10 cellular contexts compared by ENCODE assay signal in the genomic region with DNA sequence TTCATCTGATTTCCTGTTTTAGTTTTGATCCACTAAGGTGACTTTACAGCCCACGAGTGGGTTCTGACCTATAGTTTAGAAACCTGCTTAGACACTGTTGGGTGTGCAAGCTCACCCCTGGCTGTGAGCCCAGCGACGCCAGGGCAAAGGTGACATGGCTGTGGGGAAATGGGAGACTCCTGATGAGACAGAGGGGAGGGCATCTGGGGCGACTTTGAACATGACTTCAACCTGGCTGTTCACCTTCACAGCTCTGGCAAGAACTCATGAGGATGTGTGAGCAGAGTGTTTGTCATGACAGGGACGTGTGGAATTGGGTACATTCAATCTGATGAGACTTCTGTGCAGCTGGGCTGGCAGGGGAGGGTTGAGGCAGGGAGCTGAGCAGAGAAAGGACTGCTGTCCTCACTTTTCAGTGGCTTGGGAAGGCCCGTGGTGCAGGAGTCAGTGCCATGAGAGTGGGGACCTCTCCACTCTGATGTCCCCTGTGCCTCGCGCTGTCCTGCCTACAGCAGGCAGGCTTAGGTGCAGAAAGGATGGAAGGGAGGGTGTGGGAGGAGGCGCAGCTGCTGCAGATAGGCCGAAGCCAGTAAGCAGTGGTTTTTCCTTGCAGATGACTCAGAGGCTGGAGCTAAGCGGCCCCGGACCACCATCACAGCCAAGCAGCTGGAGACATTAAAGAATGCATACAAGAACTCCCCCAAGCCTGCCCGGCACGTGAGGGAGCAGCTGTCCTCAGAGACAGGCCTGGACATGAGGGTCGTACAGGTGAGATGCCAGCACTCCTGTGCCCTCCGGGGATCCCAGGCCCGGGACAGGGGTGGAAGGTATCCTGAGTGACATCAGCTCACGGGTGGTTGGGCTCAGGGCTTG. TPM values are rescaled to one million over a fixed set of nuclear protein-coding genes. Genes with fewer than 3 reads are reported as not detected.
DNase-seq lines count a peak whose midpoint lies in the region; ATAC-seq and TF ChIP-seq lines count a peak whose summit lies in the region.
"Had no signal": no experiment of that assay in that cellular context is flagged by ENCODE, and none has a peak within 500 bp of the region (broad histone marks: within the 10 kb centered on the region; RNA-seq: fewer than 3 reads in every experiment).

No MANE protein-coding gene starts in this region.

- H3K9me3 Mint-ChIP-seq in WTC11: peaks cover 7% of the 10 kb centered on the region; the same call in 1 of the 2 replicates
- H3K9me3 Mint-ChIP-seq: activated CD8-positive, alpha-beta T cell treated with anti-CD3 and anti-CD28 coated beads for 36 hours had no signal

- no peak for DNase-seq in WTC11 (ENCODE audit: low spot score)
- peak; percentile 30 for DNase-seq in hepatocyte (ENCODE audit: low spot score)
- peak; percentile 65 for DNase-seq in skeletal muscle cell (ENCODE audit: low read depth)
- no peak for DNase-seq in OCI-M2 (lab: John Stamatoyannopoulos, UW; ENCODE audit: unreplicated experiment)
- DNase-seq in DMS114 treated with DMSO at 0.1 percent for 48 hours (lab: John Stamatoyannopoulos, UW; ENCODE audit: unreplicated experiment): no peak
- no peak for DNase-seq in NCI-H2171 (lab: John Stamatoyannopoulos, UW)
- DNase-seq: activated CD8-positive, alpha-beta T cell treated with anti-CD3 and anti-CD28 coated beads for 36 hours; NCI-H1436 treated with DMSO at 0.1 percent for 48 hours; SHP77 treated with DMSO at 0.1 percent for 48 hours had no signal

- no peaks in the 10 kb centered on the region for H4K20me1 ChIP-seq in hepatocyte (ENCODE audit: insufficient read depth, poor library complexity, severe bottlenecking)

- POLR2A ChIA-PET in WTC11 (lab: Charles Lee): interaction anchor here (0.5 to 1.3 kb wide), 4 partner anchors 9 to 1968 kb away, joined by 3 to 4 read pairs (median 3); no protein-coding TSS in a partner anchor

- CTCF ChIA-PET in WTC11 (lab: Charles Lee): interaction anchor here (0.6 to 4.6 kb wide), 24 partner anchors 9 to 611 kb away, joined by 3 to 31 read pairs (median 3); no protein-coding TSS in a partner anchor

- H3K27ac ChIP-seq in HUES6 (ENCODE audit: low read depth, low read length) (no peak overlapping the region), hepatocyte (peak overlapping the region; percentile 79)

- H3K9ac ChIP-seq in HUES6 (ENCODE audit: low read length): peak overlapping the region; percentile 8

- H3K9me3 ChIP-seq in HUES6 (ENCODE audit: control insufficient read depth, insufficient read depth, low read depth, low read length) (peaks cover 4% of the 10 kb centered on the region), hepatocyte (ENCODE audit: low read depth) (no peaks in the 10 kb centered on the region)

- no peaks in the 10 kb centered on the region for H3K27me3 ChIP-seq in HUES6 (ENCODE audit: control insufficient read depth, insufficient read depth, low read length)
- H3K27me3 ChIP-seq in hepatocyte: no peaks in the 10 kb centered on the region

- TF ChIP-seq CTCF in WTC11 (IDR thresholded peaks at IDR 0.05) (no peak), hepatocyte (IDR thresholded peaks at IDR 0.05; ENCODE audit: poor library complexity) (no peak)

- H3K27ac Mint-ChIP-seq in WTC11: peak overlapping the region; percentile 81
- H3K27ac Mint-ChIP-seq: activated CD8-positive, alpha-beta T cell treated with anti-CD3 and anti-CD28 coated beads for 36 hours had no signal

- WGBS in hepatocyte (ENCODE audit: low lambda C conversion rate, missing lambda C conversion rate): 77% methylated on average over 18 of the region's 18 CpGs

- H3K4me3 ChIP-seq in HUES6 (ENCODE audit: low read depth, low read length) (no peak overlapping the region), hepatocyte (no peak overlapping the region), skeletal muscle cell (ENCODE audit: low read depth, low read length) (no peak overlapping the region)

- H3K4me2 ChIP-seq in hepatocyte: peak overlapping the region; percentile 42

- no peak overlapping the region for H3K4me3 Mint-ChIP-seq in WTC11
- H3K4me3 Mint-ChIP-seq: activated CD8-positive, alpha-beta T cell treated with anti-CD3 and anti-CD28 coated beads for 36 hours had no signal

- ATAC-seq in WTC11: no peak
- ATAC-seq: activated CD8-positive, alpha-beta T cell treated with anti-CD3 and anti-CD28 coated beads for 36 hours had no signal

- no peaks in the 10 kb centered on the region for H3K9me2 ChIP-seq in hepatocyte (replicated peaks; ENCODE audit: insufficient read depth)

- H3K4me1 Mint-ChIP-seq in WTC11: peaks cover 49% of the 10 kb centered on the region

- peaks cover 45% of the 10 kb centered on the region for H3K4me1 ChIP-seq in HUES6 (ENCODE audit: control insufficient read depth, insufficient read depth, low read length)
- H3K4me1 ChIP-seq in hepatocyte (ENCODE audit: insufficient read depth): peaks cover 9% of the 10 kb centered on the region

- H3K27me3 Mint-ChIP-seq in WTC11 (ENCODE audit: low read depth): no peaks in the 10 kb centered on the region
- H3K27me3 Mint-ChIP-seq: activated CD8-positive, alpha-beta T cell treated with anti-CD3 and anti-CD28 coated beads for 36 hours had no signal

- H3K79me2 ChIP-seq in hepatocyte: no peaks in the 10 kb centered on the region

- peaks cover 38% of the 10 kb centered on the region for H3K36me3 Mint-ChIP-seq in WTC11

- H3K36me3 ChIP-seq in HUES6 (ENCODE audit: control insufficient read depth, insufficient read depth, low read length) (peaks cover 12% of the 10 kb centered on the region), hepatocyte (replicated peaks; ENCODE audit: insufficient read depth, low read depth) (no peaks in the 10 kb centered on the region)

- no peak overlapping the region for H2AFZ ChIP-seq in hepatocyte

TF ChIP-seq in WTC11, 78 proteins besides CTCF, POLR2A, EP300 and RAD21:
- TF ChIP-seq, protein P1, sequence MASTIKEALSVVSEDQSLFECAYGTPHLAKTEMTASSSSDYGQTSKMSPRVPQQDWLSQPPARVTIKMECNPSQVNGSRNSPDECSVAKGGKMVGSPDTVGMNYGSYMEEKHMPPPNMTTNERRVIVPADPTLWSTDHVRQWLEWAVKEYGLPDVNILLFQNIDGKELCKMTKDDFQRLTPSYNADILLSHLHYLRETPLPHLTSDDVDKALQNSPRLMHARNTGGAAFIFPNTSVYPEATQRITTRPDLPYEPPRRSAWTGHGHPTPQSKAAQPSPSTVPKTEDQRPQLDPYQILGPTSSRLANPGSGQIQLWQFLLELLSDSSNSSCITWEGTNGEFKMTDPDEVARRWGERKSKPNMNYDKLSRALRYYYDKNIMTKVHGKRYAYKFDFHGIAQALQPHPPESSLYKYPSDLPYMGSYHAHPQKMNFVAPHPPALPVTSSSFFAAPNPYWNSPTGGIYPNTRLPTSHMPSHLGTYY (CRISPR knock-in tag; IDR thresholded peaks at IDR 0.05): no peak
- TF ChIP-seq, protein P2, sequence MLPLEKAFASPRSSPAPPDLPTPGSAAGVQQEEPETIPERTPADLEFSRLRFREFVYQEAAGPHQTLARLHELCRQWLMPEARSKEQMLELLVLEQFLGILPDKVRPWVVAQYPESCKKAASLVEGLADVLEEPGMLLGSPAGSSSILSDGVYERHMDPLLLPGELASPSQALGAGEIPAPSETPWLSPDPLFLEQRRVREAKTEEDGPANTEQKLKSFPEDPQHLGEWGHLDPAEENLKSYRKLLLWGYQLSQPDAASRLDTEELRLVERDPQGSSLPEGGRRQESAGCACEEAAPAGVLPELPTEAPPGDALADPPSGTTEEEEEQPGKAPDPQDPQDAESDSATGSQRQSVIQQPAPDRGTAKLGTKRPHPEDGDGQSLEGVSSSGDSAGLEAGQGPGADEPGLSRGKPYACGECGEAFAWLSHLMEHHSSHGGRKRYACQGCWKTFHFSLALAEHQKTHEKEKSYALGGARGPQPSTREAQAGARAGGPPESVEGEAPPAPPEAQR (CRISPR knock-in tag; IDR thresholded peaks at IDR 0.05): no peak
- peak; percentile 23; the same call in 1 of the 2 replicates for TF ChIP-seq FOXP1 (CRISPR knock-in tag; IDR thresholded peaks at IDR 0.05; ENCODE audit: borderline replicate concordance)
- TF ChIP-seq TEAD1 (CRISPR knock-in tag; IDR thresholded peaks at IDR 0.05): no peak
- TF ChIP-seq SP1 (CRISPR knock-in tag; conservative IDR thresholded peaks at IDR 0.05): 0 out of 2 replicates have a peak, but pooled peaks have one; percentile 29

RNA-seq across cellular contexts. Expression of a gene that starts 40.9 kb away (rescaled TPM):
- total RNA-seq in WTC11 (2021) (7.7 to 19.2 TPM (median 9.2 TPM) in 3 replicates), hepatocyte (0.03 TPM in 1 of 2 replicates, not detected in the other)
- polyA plus RNA-seq in hepatocyte: 0.28 and 0.49 TPM in 2 replicates
- total RNA-seq: activated CD8-positive, alpha-beta T cell treated with anti-CD3 and anti-CD28 coated beads for 36 hours had no signal

Comparison
In these comparisons a context has a peak if more than half of its experiments do, and no peak if none do; other contexts are left out.
1. DNase-seq: peak in hepatocyte (single experiment) and skeletal muscle cell (single experiment); none in WTC11 (single experiment), OCI-M2 (single experiment), DMS114 treated with DMSO at 0.1 percent for 48 hours (single experiment) and NCI-H2171 (single experiment).